11 cellular contexts compared by ENCODE assay signal in the genomic region with DNA sequence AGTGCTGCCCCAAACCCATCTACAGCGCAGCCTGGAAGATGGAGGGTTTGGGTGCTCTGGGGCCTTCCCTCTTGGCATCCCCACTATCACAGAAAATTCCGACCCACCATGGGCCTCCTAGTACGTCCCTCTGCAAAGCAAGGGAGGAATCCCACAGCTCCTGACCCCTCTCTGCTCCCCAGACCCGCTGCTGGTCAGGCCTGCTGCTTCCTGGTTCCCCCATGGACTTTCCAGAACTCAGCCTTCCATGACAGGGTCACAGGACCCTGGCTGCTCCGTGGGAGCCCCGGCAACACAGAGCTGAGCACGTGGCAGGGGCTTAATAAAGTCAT. TPM values are rescaled to one million over a fixed set of nuclear protein-coding genes. Genes with fewer than 3 reads are reported as not detected.
DNase-seq lines count a peak whose midpoint lies in the region; ATAC-seq and TF ChIP-seq lines count a peak whose summit lies in the region.
"Had no signal": no experiment of that assay in that cellular context is flagged by ENCODE, and none has a peak within 500 bp of the region (broad histone marks: within the 10 kb centered on the region; RNA-seq: fewer than 3 reads in every experiment).

No MANE protein-coding gene starts in this region.

- H3K4me2 ChIP-seq in IMR-90 (ENCODE audit: low read depth, low read length) = peak overlapping the region; percentile 37

- H3K18ac ChIP-seq in IMR-90 (ENCODE audit: low read depth, low read length) = peak overlapping the region; percentile 76

- H4K91ac ChIP-seq in IMR-90 (ENCODE audit: insufficient read depth, low read depth, low read length) = peak overlapping the region; percentile 100

- peak overlapping the region; percentile 96 to 98 for H4K8ac ChIP-seq in IMR-90 (ENCODE audit: low read depth in 2 of 2, low read length in 2 of 2)

- H2BK120ac ChIP-seq in IMR-90 (ENCODE audit: low read depth, low read length) = peak overlapping the region; percentile 99

- ATAC-seq in IMR-90 (ENCODE audit: low read depth) = no peak
- ATAC-seq: left colon; stimulated activated naive B cell treated with anti-CD40 and anti-IgM and Interleukin-4, amounts not matched to agents 10 μg/mL and 1 μg/mL and 100 μg/mL, for 72 hours had no signal

- peak overlapping the region; percentile 87; the same call in 1 of the 2 replicates for H3K56ac ChIP-seq in IMR-90 (ENCODE audit: extremely low read depth, insufficient read depth, low read length)

- H3K36me3 ChIP-seq in IMR-90 (ENCODE audit: control insufficient read depth, insufficient read depth, low read length) (peaks cover 5% of the 10 kb centered on the region), ascending aorta (peaks cover 7 to 13% of the 10 kb centered on the region in 2 donors), stomach smooth muscle (ENCODE audit: control insufficient read depth in 2 of 2, insufficient read depth in 2 of 2, low read length in 2 of 2) (peaks cover 0 to 8% of the 10 kb centered on the region in 2 donors), adrenal gland (replicated peaks in 1 of 2) (no peaks in the 10 kb centered on the region)

- H3K27ac ChIP-seq in IMR-90 (ENCODE audit: insufficient read depth, low read length) (peak overlapping the region; percentile 91), ascending aorta (peak overlapping the region; percentile 92 to 97), stomach smooth muscle (ENCODE audit: low read length) (peak overlapping the region; percentile 92), adrenal gland (peak overlapping the region in 2 of 5 donors; percentile 56 to 85)

- H3K9me1 ChIP-seq in IMR-90 (ENCODE audit: insufficient read depth, low read length) = peaks cover 28% of the 10 kb centered on the region

- H3K4me1 ChIP-seq in IMR-90 (ENCODE audit: control insufficient read depth, insufficient read depth, low read length) (peaks cover 45% of the 10 kb centered on the region), ascending aorta (peaks cover 46% of the 10 kb centered on the region in 2 donors), stomach smooth muscle (ENCODE audit: control insufficient read depth, insufficient read depth, low read length) (peaks cover 68% of the 10 kb centered on the region), adrenal gland (replicated peaks in 1 of 2) (peaks cover 9 to 43% of the 10 kb centered on the region in 2 donors)

- H3K23ac ChIP-seq in IMR-90 (ENCODE audit: low read depth, low read length) = peak overlapping the region; percentile 94

- peak overlapping the region; percentile 83 for H2AFZ ChIP-seq in IMR-90 (replicated peaks; ENCODE audit: low read length, poor library complexity)

- peak overlapping the region; percentile 99 for H2BK20ac ChIP-seq in IMR-90 (ENCODE audit: low read depth, low read length)

- H3K4me3 ChIP-seq in IMR-90 (ENCODE audit: insufficient read depth, low read depth, low read length) (no peak overlapping the region), ascending aorta (peak overlapping the region; percentile 37 to 65), stomach smooth muscle (ENCODE audit: low read length in 2 of 2) (peak overlapping the region in 1 of 2 donors; percentile 54), adrenal gland (no peak overlapping the region)

- no peak for TF ChIP-seq CTCF in IMR-90 (conservative IDR thresholded peaks at IDR 0.05; ENCODE audit: low read depth, low read length)
- no peak for TF ChIP-seq CTCF in ascending aorta (IDR thresholded peaks at IDR 0.05)
- TF ChIP-seq CTCF in adrenal gland (IDR thresholded peaks at IDR 0.05) = no peak

- POLR2A ChIA-PET in IMR-90 (lab: Charles Lee; ENCODE audit: unreplicated experiment) = no interaction called here

- DNase-seq in IMR-90 (no peak), ascending aorta (ENCODE audit: low spot score in 2 of 2) (no peak), left kidney (ENCODE audit: low read depth, low spot score) (peak; percentile 44), adrenal gland (no peak), NCI-H748 (lab: John Stamatoyannopoulos, UW; ENCODE audit: unreplicated experiment) (no peak), posterior vena cava (ENCODE audit: low spot score) (no peak)
- DNase-seq: left colon; MV-4-11; stimulated activated naive B cell treated with anti-CD40 and anti-IgM and Interleukin-4, amounts not matched to agents 10 μg/mL and 1 μg/mL and 100 μg/mL, for 72 hours had no signal

- intact Hi-C loops in IMR-90 (cut with micrococcal nuclease) = no loop called here
- intact Hi-C loops in ascending aorta (cut with DNase I) = loop anchor here (5.0 kb wide), 2 partner anchors 121 to 241 kb away; a partner anchor contains a TSS
- intact Hi-C loops in adrenal gland (cut with DNase I) = no loop called here
- intact Hi-C loops in posterior vena cava (cut with DNase I) = loop anchor here in 1 of 2 donors (10.0 kb wide), 1 partner anchor 228 kb away; no protein-coding TSS in a partner anchor

- peaks cover 48 to 76% of the 10 kb centered on the region in 2 experiments for H3K79me1 ChIP-seq in IMR-90 (ENCODE audit: low read depth in 1 of 2, low read length in 2 of 2)

- peak overlapping the region; percentile 93 for H2BK5ac ChIP-seq in IMR-90 (ENCODE audit: low read depth, low read length, poor library complexity, severe bottlenecking)

- dilution Hi-C loops in IMR-90 (cut with HindIII; ENCODE audit: low sequenced_read_pairs, unreplicated experiment) = no loop called here

- peak overlapping the region; percentile 99 for H2AK5ac ChIP-seq in IMR-90 (ENCODE audit: low read depth, low read length)

- peak overlapping the region; percentile 81 for H4K5ac ChIP-seq in IMR-90 (ENCODE audit: low read depth, low read length)

- no peaks in the 10 kb centered on the region for H3K9me3 ChIP-seq in IMR-90 (ENCODE audit: control insufficient read depth, insufficient read depth, low read length)
- no peaks in the 10 kb centered on the region for H3K9me3 ChIP-seq in ascending aorta
- H3K9me3 ChIP-seq in stomach smooth muscle (ENCODE audit: control insufficient read depth in 2 of 2, low read length in 2 of 2) = no peaks in the 10 kb centered on the region
- no peaks in the 10 kb centered on the region for H3K9me3 ChIP-seq in adrenal gland (replicated peaks in 1 of 3)

- no peak for TF ChIP-seq RAD21 in IMR-90 (IDR thresholded peaks at IDR 0.05; ENCODE audit: low read length)

- H3K27me3 ChIP-seq in IMR-90 (ENCODE audit: control insufficient read depth, insufficient read depth, low read length) = no peaks in the 10 kb centered on the region
- no peaks in the 10 kb centered on the region for H3K27me3 ChIP-seq in ascending aorta
- H3K27me3 ChIP-seq in stomach smooth muscle (ENCODE audit: control insufficient read depth in 1 of 2, insufficient read depth in 2 of 2, low read length in 2 of 2) = no peaks in the 10 kb centered on the region
- H3K27me3 ChIP-seq in adrenal gland = no peaks in the 10 kb centered on the region

- no peak for TF ChIP-seq POLR2A in IMR-90 (IDR thresholded peaks at IDR 0.05; ENCODE audit: low read depth, low read length)
- TF ChIP-seq POLR2A in adrenal gland (IDR thresholded peaks at IDR 0.05) = no peak

- peak overlapping the region; percentile 82 for H2AK9ac ChIP-seq in IMR-90 (replicated peaks; ENCODE audit: low read depth, low read length, poor library complexity)

- WGBS in IMR-90 (ENCODE audit: extremely low coverage in 2 of 2, insufficient read length in 1 of 2), 2 experiments = 14% methylated on average over 1 of the region's 7 CpGs; no CpG with 5 or more reads in 1 of the 2 experiments
- WGBS in adrenal gland, 4 donors = 70 to 81% (median 75%) methylated on average over 7 of the region's 7 CpGs

- H3K14ac ChIP-seq in IMR-90 (replicated peaks; ENCODE audit: low read depth, low read length) = peak overlapping the region; percentile 82

- BruUV-seq in IMR-90 (replicated peaks; lab: Mats Ljungman, UMichigan) = no TSS peak

- CTCF ChIA-PET in IMR-90 (lab: Yijun Ruan, JAX) = interaction anchor here (0.7 to 1.0 kb wide), 2 partner anchors 25 to 41 kb away, joined by 3 read pairs; no protein-coding TSS in a partner anchor

- in situ Hi-C loops in IMR-90 (cut with MboI; ENCODE audit: low sequenced_read_pairs) = no loop called here

- H2BK15ac ChIP-seq in IMR-90 (ENCODE audit: low read depth, low read length) = peak overlapping the region; percentile 98

- H3K4ac ChIP-seq in IMR-90 (ENCODE audit: low read depth, low read length) = peak overlapping the region; percentile 100

- H4K20me1 ChIP-seq in IMR-90 (ENCODE audit: insufficient read depth, low read length) = peaks cover 3% of the 10 kb centered on the region

- peak overlapping the region; percentile 54 for H3K9ac ChIP-seq in IMR-90 (ENCODE audit: low read depth, low read length)
- H3K9ac ChIP-seq in stomach smooth muscle (ENCODE audit: low read length in 2 of 2) = peak overlapping the region; percentile 25 to 42

TF ChIP-seq in IMR-90, 13 proteins besides CTCF, POLR2A, EP300 and RAD21 (continues in another document):
- no peak for TF ChIP-seq FOS (IDR thresholded peaks at IDR 0.05; ENCODE audit: low read depth, low read length)
- no peak for TF ChIP-seq CEBPB (IDR thresholded peaks at IDR 0.05; ENCODE audit: low read depth, low read length)
- no peak for TF ChIP-seq MAZ (IDR thresholded peaks at IDR 0.05; ENCODE audit: borderline replicate concordance, low read depth, low read length)
- TF ChIP-seq MAFK (IDR thresholded peaks at IDR 0.05; ENCODE audit: low read depth, low read length) = no peak
- TF ChIP-seq BHLHE40 (IDR thresholded peaks at IDR 0.05; ENCODE audit: low read depth, low read length) = no peak

RNA-seq across cellular contexts. Expression of a gene that starts 3.1 kb away (rescaled TPM):
- 146 and 148 TPM in 2 replicates for total RNA-seq in IMR-90 (2012; rRNA removed)
- 311 and 332 TPM in 2 replicates for polyA plus RNA-seq in IMR-90 (2012; rRNA removed)
- 118 and 403 TPM in 2 replicates for polyA plus RNA-seq in IMR-90 (2012; cell fraction: cytosol; rRNA removed)
- polyA plus RNA-seq in IMR-90 (2012; cell fraction: nucleus; rRNA removed; ENCODE audit: low replicate concordance) = 211 and 331 TPM in 2 replicates
- 260 TPM for total RNA-seq in ascending aorta
- 10 to 100 TPM in 4 of 8 donors, 1 to 10 TPM in 4; 6.8 to 31.7 (median 10.9) TPM for total RNA-seq in adrenal gland
- polyA plus RNA-seq in adrenal gland = 10 to 100 TPM in 2 of 3 donors, 1 to 10 TPM in 1; 8.0 to 58.0 (median 22.5) TPM
- 100 to 1,000 TPM in 1 of 2 donors, 10 to 100 TPM in 1; 94.6 to 110 TPM for total RNA-seq in posterior vena cava

RNA-seq across cellular contexts. Expression of a gene that starts 49.8 kb away (rescaled TPM):
- total RNA-seq in IMR-90 (2012; rRNA removed) = not detected in 2 replicates
- not detected in 2 replicates for polyA plus RNA-seq in IMR-90 (2012; rRNA removed)
- not detected in 2 replicates for polyA plus RNA-seq in IMR-90 (2012; cell fraction: cytosol; rRNA removed)
- not detected in 2 replicates for polyA plus RNA-seq in IMR-90 (2012; cell fraction: nucleus; rRNA removed; ENCODE audit: low replicate concordance)
- total RNA-seq in ascending aorta = not detected
- not detected for total RNA-seq in adrenal gland
- polyA plus RNA-seq in adrenal gland = not detected
- not detected for total RNA-seq in posterior vena cava
- total RNA-seq: Daoy, left colon had no signal

Comparison
In these comparisons a context has a peak if more than half of its experiments do, and no peak if none do; other contexts are left out.
1. H3K4me3 ChIP-seq: peak in ascending aorta (2 of 2); none in IMR-90 (single experiment) and adrenal gland (0 of 4).